ENCODE assay signal across 1 cellular context in the genomic region with DNA sequence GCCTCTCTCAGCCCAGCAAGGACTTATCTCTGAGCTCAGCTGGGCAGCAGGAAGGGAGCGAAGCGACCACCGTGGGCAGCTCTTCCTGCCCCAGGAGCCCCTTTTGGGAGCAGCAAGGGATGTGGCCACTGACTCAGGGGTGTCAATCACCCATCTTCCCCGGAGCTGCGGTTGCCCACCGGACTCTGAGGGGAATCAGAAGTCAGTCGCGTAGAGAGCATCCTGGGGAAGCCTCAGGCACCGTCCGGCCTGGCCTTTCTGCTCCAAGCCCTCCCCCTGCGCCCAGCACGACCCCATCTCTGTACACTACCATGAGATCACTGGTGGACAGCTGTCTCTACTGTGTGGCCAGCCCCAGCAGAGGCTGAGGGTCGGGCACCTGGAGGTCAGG.
TF ChIP-seq lines count a peak whose summit lies in the region.

No MANE protein-coding gene starts in this region.

TF ChIP-seq in SK-N-SH, 30 proteins besides CTCF, POLR2A, EP300 and RAD21:
- TF ChIP-seq, protein P1, sequence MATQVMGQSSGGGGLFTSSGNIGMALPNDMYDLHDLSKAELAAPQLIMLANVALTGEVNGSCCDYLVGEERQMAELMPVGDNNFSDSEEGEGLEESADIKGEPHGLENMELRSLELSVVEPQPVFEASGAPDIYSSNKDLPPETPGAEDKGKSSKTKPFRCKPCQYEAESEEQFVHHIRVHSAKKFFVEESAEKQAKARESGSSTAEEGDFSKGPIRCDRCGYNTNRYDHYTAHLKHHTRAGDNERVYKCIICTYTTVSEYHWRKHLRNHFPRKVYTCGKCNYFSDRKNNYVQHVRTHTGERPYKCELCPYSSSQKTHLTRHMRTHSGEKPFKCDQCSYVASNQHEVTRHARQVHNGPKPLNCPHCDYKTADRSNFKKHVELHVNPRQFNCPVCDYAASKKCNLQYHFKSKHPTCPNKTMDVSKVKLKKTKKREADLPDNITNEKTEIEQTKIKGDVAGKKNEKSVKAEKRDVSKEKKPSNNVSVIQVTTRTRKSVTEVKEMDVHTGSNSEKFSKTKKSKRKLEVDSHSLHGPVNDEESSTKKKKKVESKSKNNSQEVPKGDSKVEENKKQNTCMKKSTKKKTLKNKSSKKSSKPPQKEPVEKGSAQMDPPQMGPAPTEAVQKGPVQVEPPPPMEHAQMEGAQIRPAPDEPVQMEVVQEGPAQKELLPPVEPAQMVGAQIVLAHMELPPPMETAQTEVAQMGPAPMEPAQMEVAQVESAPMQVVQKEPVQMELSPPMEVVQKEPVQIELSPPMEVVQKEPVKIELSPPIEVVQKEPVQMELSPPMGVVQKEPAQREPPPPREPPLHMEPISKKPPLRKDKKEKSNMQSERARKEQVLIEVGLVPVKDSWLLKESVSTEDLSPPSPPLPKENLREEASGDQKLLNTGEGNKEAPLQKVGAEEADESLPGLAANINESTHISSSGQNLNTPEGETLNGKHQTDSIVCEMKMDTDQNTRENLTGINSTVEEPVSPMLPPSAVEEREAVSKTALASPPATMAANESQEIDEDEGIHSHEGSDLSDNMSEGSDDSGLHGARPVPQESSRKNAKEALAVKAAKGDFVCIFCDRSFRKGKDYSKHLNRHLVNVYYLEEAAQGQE (IDR thresholded peaks at IDR 0.05; ENCODE audit: low read depth, low read length) = no peak
- no peak for TF ChIP-seq YY1 (IDR thresholded peaks at IDR 0.05; ENCODE audit: low read depth)
- TF ChIP-seq, protein P2, sequence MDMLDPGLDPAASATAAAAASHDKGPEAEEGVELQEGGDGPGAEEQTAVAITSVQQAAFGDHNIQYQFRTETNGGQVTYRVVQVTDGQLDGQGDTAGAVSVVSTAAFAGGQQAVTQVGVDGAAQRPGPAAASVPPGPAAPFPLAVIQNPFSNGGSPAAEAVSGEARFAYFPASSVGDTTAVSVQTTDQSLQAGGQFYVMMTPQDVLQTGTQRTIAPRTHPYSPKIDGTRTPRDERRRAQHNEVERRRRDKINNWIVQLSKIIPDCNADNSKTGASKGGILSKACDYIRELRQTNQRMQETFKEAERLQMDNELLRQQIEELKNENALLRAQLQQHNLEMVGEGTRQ (IDR thresholded peaks at IDR 0.05; ENCODE audit: borderline replicate concordance, low read depth, low read length) = no peak
- no peak for TF ChIP-seq ELF1 (IDR thresholded peaks at IDR 0.05)
- no peak for TF ChIP-seq MEF2A (IDR thresholded peaks at IDR 0.05; ENCODE audit: borderline replicate concordance, low read depth)
- TF ChIP-seq, protein P3, sequence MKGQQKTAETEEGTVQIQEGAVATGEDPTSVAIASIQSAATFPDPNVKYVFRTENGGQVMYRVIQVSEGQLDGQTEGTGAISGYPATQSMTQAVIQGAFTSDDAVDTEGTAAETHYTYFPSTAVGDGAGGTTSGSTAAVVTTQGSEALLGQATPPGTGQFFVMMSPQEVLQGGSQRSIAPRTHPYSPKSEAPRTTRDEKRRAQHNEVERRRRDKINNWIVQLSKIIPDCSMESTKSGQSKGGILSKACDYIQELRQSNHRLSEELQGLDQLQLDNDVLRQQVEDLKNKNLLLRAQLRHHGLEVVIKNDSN (IDR thresholded peaks at IDR 0.05; ENCODE audit: borderline replicate concordance, low read depth) = no peak
- no peak for TF ChIP-seq RXRA (IDR thresholded peaks at IDR 0.05; ENCODE audit: borderline replicate concordance, low read depth)
- TF ChIP-seq CHD2 (IDR thresholded peaks at IDR 0.05; ENCODE audit: low read length, partially characterized antibody) = no peak
- no peak for TF ChIP-seq NFIC (IDR thresholded peaks at IDR 0.05; ENCODE audit: borderline replicate concordance)
- TF ChIP-seq, protein P4, sequence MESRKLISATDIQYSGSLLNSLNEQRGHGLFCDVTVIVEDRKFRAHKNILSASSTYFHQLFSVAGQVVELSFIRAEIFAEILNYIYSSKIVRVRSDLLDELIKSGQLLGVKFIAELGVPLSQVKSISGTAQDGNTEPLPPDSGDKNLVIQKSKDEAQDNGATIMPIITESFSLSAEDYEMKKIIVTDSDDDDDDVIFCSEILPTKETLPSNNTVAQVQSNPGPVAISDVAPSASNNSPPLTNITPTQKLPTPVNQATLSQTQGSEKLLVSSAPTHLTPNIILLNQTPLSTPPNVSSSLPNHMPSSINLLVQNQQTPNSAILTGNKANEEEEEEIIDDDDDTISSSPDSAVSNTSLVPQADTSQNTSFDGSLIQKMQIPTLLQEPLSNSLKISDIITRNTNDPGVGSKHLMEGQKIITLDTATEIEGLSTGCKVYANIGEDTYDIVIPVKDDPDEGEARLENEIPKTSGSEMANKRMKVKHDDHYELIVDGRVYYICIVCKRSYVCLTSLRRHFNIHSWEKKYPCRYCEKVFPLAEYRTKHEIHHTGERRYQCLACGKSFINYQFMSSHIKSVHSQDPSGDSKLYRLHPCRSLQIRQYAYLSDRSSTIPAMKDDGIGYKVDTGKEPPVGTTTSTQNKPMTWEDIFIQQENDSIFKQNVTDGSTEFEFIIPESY (IDR thresholded peaks at IDR 0.05; ENCODE audit: borderline replicate concordance, low read depth) = no peak
- no peak for TF ChIP-seq FOXM1 (IDR thresholded peaks at IDR 0.05; ENCODE audit: low read depth)
- no peak for TF ChIP-seq GABPA (IDR thresholded peaks at IDR 0.05; ENCODE audit: low read depth)
- no peak for TF ChIP-seq MXI1 (IDR thresholded peaks at IDR 0.05; ENCODE audit: low read depth, low read length)
- no peak for TF ChIP-seq GATA2 (CRISPR knock-in tag; IDR thresholded peaks at IDR 0.05)
TF ChIP-seq in SK-N-SH: peak in this region for 0.
